Comparison of ENCODE assay signal across 8 cellular contexts in the genomic region with DNA sequence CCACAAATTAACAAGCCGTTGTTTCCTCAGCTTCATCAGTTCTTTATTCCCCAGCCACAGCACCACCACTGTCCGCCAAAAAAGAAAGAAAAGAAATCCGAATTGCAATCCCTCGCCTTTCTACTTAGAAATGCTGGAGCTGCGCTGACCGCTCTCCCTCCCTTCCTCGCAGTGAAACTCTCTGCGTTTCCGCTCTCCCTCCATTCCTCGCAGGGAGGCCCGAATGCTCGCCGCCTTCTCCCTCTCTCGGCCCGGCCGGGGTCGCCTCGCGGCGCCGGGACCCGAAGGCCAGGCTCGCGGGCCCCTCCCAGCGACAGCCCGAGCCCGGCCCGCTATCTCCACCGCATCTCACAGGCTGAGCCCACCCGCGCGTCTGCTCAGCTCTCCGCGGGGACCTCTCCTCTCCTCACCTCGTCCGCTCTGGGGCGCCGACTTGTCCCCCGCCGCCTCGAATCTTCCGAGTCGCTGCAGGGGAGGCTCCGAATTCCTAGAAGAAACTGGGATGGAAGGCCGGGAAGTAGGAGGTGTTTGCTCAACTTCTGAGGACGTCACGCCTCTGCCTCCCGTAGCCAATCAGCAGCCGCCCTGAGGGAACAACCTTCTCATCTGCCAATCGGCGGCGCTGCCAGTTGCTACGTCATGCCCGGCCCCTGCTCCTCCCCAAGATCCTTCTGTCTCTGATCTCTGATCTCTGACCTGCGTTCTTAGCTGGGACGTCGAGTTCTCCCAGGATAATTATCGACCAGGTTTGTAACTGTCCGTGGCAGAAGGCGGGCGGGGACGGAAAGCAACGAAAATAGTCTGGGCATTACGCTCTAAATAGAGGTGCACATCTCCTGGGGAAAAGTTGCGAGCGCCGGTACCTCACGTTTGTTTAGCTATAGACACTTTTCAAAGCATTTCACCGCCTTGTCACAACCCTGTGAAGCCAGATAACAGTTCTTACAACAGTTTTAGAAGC. TPM values are rescaled to one million over a fixed set of nuclear protein-coding genes. Genes with fewer than 3 reads are reported as not detected.
A peak's percentile ranks its signal among the peaks of the same experiment; 100 is the strongest.
DNase-seq lines count a peak whose midpoint lies in the region; ATAC-seq, FAIRE-seq and TF ChIP-seq lines count a peak whose summit lies in the region.

A gene (minus strand): TSS at position 499 of the 961 bp plus-strand sequence. CDS start 10,523 bp downstream, outside the sequence.

- DNase-seq in GM04504 (ENCODE audit: low read depth), result peak; percentile 86
- peak; percentile 70 for DNase-seq in NCI-H128 (lab: John Stamatoyannopoulos, UW; ENCODE audit: unreplicated experiment)
- peak; percentile 79 for DNase-seq in T1000 (lab: John Stamatoyannopoulos, UW)
- peak; percentile 44 to 67 (median 58) for DNase-seq in K562 (ENCODE audit: extremely low read depth in 1 of 4, low spot score in 3 of 4)
- DNase-seq in hippocampal formation (lab: John Stamatoyannopoulos, UW), result peak; percentile 96 to 97
- DNase-seq in putamen (ENCODE audit: low spot score), result peak; percentile 98

- H3K9me3 ChIP-seq in K562 (replicated peaks; ENCODE audit: control insufficient read depth, insufficient read depth, low read depth, low read length), result no peaks in the 10 kb centered on the region; the same call in 1 of the 2 replicates

- no peak for TF ChIP-seq CTCF in K562 (IDR thresholded peaks at IDR 0.05 in 2 of 3, conservative IDR thresholded peaks at IDR 0.05 in 1 of 3; ENCODE audit: insufficient read depth in 2 of 3, low read depth in 1 of 3, low read length in 3 of 3)

- peak within 1 kb of the TSS; percentile 22; the same call in 1 of the 2 replicates for H2AFZ ChIP-seq in K562 (ENCODE audit: low read depth, low read length)

- 0 out of 4 replicates have a peak, but pooled peaks of 1 of the 2 experiments have one; percentile 7 for TF ChIP-seq RAD21 in K562 (CRISPR knock-in tag; conservative IDR thresholded peaks at IDR 0.05 in 1 of 2, IDR thresholded peaks at IDR 0.05 in 1 of 2)

- WGBS in K562 (ENCODE audit: insufficient coverage, low coverage, missing lambda C conversion rate), result 4% methylated on average over 68 of the region's 69 CpGs
- WGBS in urinary bladder, result under 1% methylated on average over 69 of the region's 69 CpGs

- H3K9me1 ChIP-seq in K562 (ENCODE audit: control insufficient read depth, insufficient read depth, low read length), result no peaks in the 10 kb centered on the region

- no peak for TF ChIP-seq EP300 in K562 (IDR thresholded peaks at IDR 0.05; ENCODE audit: low read length)

- BruUV-seq in K562 (replicated peaks; lab: Mats Ljungman, UMichigan), result no TSS peak

- H3K4me3 ChIP-seq in K562, result peak within 1 kb of the TSS; percentile 17; the same call in 1 of the 2 replicates
- peak within 1 kb of the TSS; percentile 57 for H3K4me3 ChIP-seq in urinary bladder (ENCODE audit: low read depth, low read length)

- peaks cover 0 to 5% of the 10 kb centered on the region in 2 experiments; a peak in 1 of 5 replicates for H3K4me1 ChIP-seq in K562 (replicated peaks in 1 of 2; ENCODE audit: control insufficient read depth in 2 of 2, insufficient read depth in 2 of 2, low read length in 2 of 2)
- H3K4me1 ChIP-seq in urinary bladder (ENCODE audit: insufficient read depth), result no peaks in the 10 kb centered on the region

- H3K79me2 ChIP-seq in K562 (ENCODE audit: control insufficient read depth, insufficient read depth, low read length), result no peaks in the 10 kb centered on the region

- intact Hi-C loops in K562 (cut with micrococcal nuclease), result no loop called here

- no peak for TF ChIP-seq POLR2A in K562 (conservative IDR thresholded peaks at IDR 0.05)

- H3K27ac ChIP-seq in K562 (ENCODE audit: extremely low read depth, low read depth, low read length), result no peak within 1 kb of the TSS
- H3K27ac ChIP-seq in urinary bladder (ENCODE audit: low read depth), result peak within 1 kb of the TSS; percentile 80

- POLR2A ChIA-PET in K562 (lab: Yijun Ruan, JAX), result interaction anchor here (0.7 to 1.2 kb wide), 2 partner anchors 12 to 658 kb away, joined by 3 to 4 read pairs; no protein-coding TSS in a partner anchor

- no peak within 1 kb of the TSS for H3K9ac ChIP-seq in K562 (ENCODE audit: insufficient read depth in 1 of 2, low read depth in 2 of 2, low read length in 2 of 2)

- H4K20me1 ChIP-seq in K562 (replicated peaks; ENCODE audit: control insufficient read depth, insufficient read depth, low read length), result no peaks in the 10 kb centered on the region

- in situ Hi-C loops in K562 (cut with MboI), result no loop called here

- no peaks in the 10 kb centered on the region for H3K27me3 ChIP-seq in K562 (ENCODE audit: control insufficient read depth in 2 of 2, insufficient read depth in 2 of 2, low read length in 2 of 2)

- CTCF ChIA-PET in K562 (lab: Yijun Ruan, JAX; ENCODE audit: low intra/inter-chr PET ratio), result no interaction called here

- ATAC-seq in HG02571 (IDR thresholded peaks at IDR 0.05; ENCODE audit: unreplicated experiment), result peak; percentile 100
- peak; percentile 84 for ATAC-seq in K562

- H3K36me3 ChIP-seq in K562 (ENCODE audit: control insufficient read depth, insufficient read depth, low read length) (no peaks in the 10 kb centered on the region), urinary bladder (ENCODE audit: insufficient read depth) (no peaks in the 10 kb centered on the region)

- peak within 1 kb of the TSS; percentile 14; the same call in 1 of the 2 replicates for H3K4me2 ChIP-seq in K562 (ENCODE audit: insufficient read depth, low read length)

- no peak for FAIRE-seq in K562 (lab: Jason Lieb, UNC)

TF ChIP-seq in K562, 482 proteins besides CTCF, POLR2A, EP300 and RAD21:
- TF ChIP-seq NR2C2 (CRISPR knock-in tag; IDR thresholded peaks at IDR 0.05), result no peak
- peak; percentile 38; the same call in 1 of the 2 replicates for TF ChIP-seq NR2C2 (tag; IDR thresholded peaks at IDR 0.05)
- TF ChIP-seq MAZ (CRISPR knock-in tag; conservative IDR thresholded peaks at IDR 0.05 in 1 of 2, IDR thresholded peaks at IDR 0.05 in 1 of 2), result 0 out of 4 replicates have a peak, but pooled peaks of 1 of the 2 experiments have one; percentile 49
- no peak for TF ChIP-seq ATF1 (CRISPR knock-in tag; IDR thresholded peaks at IDR 0.05)
- TF ChIP-seq ATF1 (tag; IDR thresholded peaks at IDR 0.05), result peak; percentile 92
- TF ChIP-seq NFYB (IDR thresholded peaks at IDR 0.05; ENCODE audit: extremely low read depth, insufficient read length), result peak; percentile 51
- TF ChIP-seq, protein P1, sequence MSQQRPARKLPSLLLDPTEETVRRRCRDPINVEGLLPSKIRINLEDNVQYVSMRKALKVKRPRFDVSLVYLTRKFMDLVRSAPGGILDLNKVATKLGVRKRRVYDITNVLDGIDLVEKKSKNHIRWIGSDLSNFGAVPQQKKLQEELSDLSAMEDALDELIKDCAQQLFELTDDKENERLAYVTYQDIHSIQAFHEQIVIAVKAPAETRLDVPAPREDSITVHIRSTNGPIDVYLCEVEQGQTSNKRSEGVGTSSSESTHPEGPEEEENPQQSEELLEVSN (IDR thresholded peaks at IDR 0.05; ENCODE audit: borderline replicate concordance in 1 of 2, extremely low read depth in 1 of 2, insufficient read depth in 1 of 2, insufficient read length in 1 of 2, low read depth in 1 of 2, low read length in 1 of 2, poor library complexity in 1 of 2, severe bottlenecking in 1 of 2), result no peak
- TF ChIP-seq CREM (IDR thresholded peaks at IDR 0.05; ENCODE audit: low read depth), result 0 out of 2 replicates have a peak, but pooled peaks have one; percentile 19
- TF ChIP-seq, protein P2, sequence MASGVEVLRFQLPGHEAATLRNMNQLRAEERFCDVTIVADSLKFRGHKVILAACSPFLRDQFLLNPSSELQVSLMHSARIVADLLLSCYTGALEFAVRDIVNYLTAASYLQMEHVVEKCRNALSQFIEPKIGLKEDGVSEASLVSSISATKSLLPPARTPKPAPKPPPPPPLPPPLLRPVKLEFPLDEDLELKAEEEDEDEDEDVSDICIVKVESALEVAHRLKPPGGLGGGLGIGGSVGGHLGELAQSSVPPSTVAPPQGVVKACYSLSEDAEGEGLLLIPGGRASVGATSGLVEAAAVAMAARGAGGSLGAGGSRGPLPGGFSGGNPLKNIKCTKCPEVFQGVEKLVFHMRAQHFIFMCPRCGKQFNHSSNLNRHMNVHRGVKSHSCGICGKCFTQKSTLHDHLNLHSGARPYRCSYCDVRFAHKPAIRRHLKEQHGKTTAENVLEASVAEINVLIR (CRISPR knock-in tag; IDR thresholded peaks at IDR 0.05), result peak; percentile 85
- TF ChIP-seq CEBPB (tag; IDR thresholded peaks at IDR 0.05), result peak; percentile 28; the same call in 1 of the 2 replicates
- TF ChIP-seq, protein P3, sequence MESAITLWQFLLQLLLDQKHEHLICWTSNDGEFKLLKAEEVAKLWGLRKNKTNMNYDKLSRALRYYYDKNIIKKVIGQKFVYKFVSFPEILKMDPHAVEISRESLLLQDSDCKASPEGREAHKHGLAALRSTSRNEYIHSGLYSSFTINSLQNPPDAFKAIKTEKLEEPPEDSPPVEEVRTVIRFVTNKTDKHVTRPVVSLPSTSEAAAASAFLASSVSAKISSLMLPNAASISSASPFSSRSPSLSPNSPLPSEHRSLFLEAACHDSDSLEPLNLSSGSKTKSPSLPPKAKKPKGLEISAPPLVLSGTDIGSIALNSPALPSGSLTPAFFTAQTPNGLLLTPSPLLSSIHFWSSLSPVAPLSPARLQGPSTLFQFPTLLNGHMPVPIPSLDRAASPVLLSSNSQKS (CRISPR knock-in tag; IDR thresholded peaks at IDR 0.05), result no peak

RNA-seq across cellular contexts. Expression of the gene that starts here (rescaled TPM):
- 0.28 TPM in 1 of 2 replicates, not detected in the other for total RNA-seq in K562 (2011; cell fraction: chromatin; rRNA removed; ENCODE audit: low replicate concordance)
- not detected in 2 replicates for total RNA-seq in K562 (2011; cell fraction: nucleolus; rRNA removed)
- total RNA-seq in K562 (2011; cell fraction: nucleoplasm; rRNA removed), result not detected in 2 replicates
- total RNA-seq in K562 (2014; rRNA removed) (not detected in 2 replicates), K562 (2014; rRNA removed; fragmentation: Illumina TruSeq; extraction: Trizol) (not detected in 2 replicates), K562 (2015; rRNA removed; fragmentation: Illumina TruSeq; extraction: Trizol) (0.08 TPM in 1 of 2 replicates, not detected in the other), K562 (2021) (0.25 and 0.38 TPM in 2 replicates), urinary bladder (60.7 TPM)
- polyA plus RNA-seq in K562 (2011; rRNA removed) (0.04 TPM in 1 of 2 replicates, not detected in the other), K562 (2014; fragmentation: Illumina TruSeq; extraction: Trizol) (0.07 TPM in 1 of 2 replicates, not detected in the other), K562 (2014; fragmentation: Nextera tagmentation; extraction: Ambion mirVana) (not detected), K562 (2014; rRNA removed) (not detected in 2 replicates), urinary bladder (24.5 TPM)
- polyA plus RNA-seq in K562 (2011; cell fraction: cytosol; rRNA removed), result not detected in 2 replicates
- 0.30 TPM in 1 of 2 replicates, not detected in the other for polyA plus RNA-seq in K562 (2011; cell fraction: nucleus; rRNA removed)
- 0.05 and 0.07 TPM in 2 replicates for polyA plus RNA-seq in K562 (2012)
- 0.18 TPM in 1 of 2 replicates, not detected in the other for polyA minus RNA-seq in K562 (2011; rRNA and poly(A)+ RNA removed)
- not detected in 2 replicates for polyA minus RNA-seq in K562 (2011; cell fraction: cytosol; rRNA and poly(A)+ RNA removed)
- 0.13 TPM in 1 of 2 replicates, not detected in the other for polyA minus RNA-seq in K562 (2011; cell fraction: nucleus; rRNA and poly(A)+ RNA removed)

Comparison
In these comparisons a context has a peak if more than half of its experiments do, and no peak if none do; other contexts are left out.
1. RNA of the gene that starts here (total RNA-seq): 60.7 TPM in urinary bladder (single experiment); 0.08 to 0.38 TPM in K562; every median in the first group is over 10 times any median in the second.
2. RNA of the gene that starts here (polyA plus RNA-seq): 24.5 TPM in urinary bladder (single experiment); 0.04 to 0.30 TPM in K562; every median in the first group is over 10 times any median in the second.
3. Peak in DNase-seq, ATAC-seq, H3K4me3 ChIP-seq and H3K4me2 ChIP-seq in K562; RNA of the gene not detected or under 1 TPM.
4. Peak in every context shown above with its lines, with median percentiles within 50 percentile points of each other: DNase-seq.